In the genomic region with DNA sequence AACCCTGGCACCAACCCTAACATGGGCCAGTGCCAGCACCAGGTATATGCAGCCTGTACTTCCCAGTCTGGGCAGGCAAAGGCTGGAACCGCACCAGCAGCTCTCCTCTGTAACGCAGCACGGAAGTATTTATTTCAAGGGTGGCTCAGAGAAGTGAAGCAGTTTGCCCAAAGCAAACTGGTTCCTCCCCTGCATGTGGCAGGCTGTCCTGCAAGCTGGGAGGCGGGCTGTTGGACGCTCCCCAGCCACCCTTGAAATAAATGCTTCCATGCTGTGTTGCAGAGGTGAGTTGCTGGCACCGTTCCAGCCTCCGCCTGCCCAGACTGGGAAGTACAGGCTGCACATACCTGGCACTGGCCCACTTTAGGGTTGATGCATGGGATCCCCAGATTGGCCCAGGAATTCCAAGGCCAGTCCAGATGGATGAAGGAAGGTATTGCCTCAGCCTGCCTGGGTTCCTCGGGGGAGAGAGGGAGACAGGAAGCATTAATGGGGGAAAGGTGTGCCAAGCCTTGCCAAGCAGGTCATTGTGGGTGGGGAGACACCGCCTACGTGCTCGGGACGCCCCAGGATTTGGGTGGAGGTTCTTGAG, we compare ENCODE assay signal across 11 cellular contexts. TPM values are rescaled to one million over a fixed set of nuclear protein-coding genes. Genes with fewer than 3 reads are reported as not detected.
A peak's percentile ranks its signal among the peaks of the same experiment; 100 is the strongest.
DNase-seq lines count a peak whose midpoint lies in the region; ATAC-seq, FAIRE-seq and TF ChIP-seq lines count a peak whose summit lies in the region.
"Had no signal": no experiment of that assay in that cellular context is flagged by ENCODE, and none has a peak within 500 bp of the region (broad histone marks: within the 10 kb centered on the region; RNA-seq: fewer than 3 reads in every experiment).

No MANE protein-coding gene starts in this region.

- no peak for DNase-seq in T-helper 1 cell
- DNase-seq in SJCRH30 = no peak
- peak; percentile 99 for DNase-seq in keratinocyte (ENCODE audit: low read depth, low spot score)
- no peak for DNase-seq in type B pancreatic cell (ENCODE audit: extremely low spot score, unreplicated experiment)
- DNase-seq in stimulated activated CD4-positive, alpha-beta T cell treated with anti-CD3 and anti-CD28 coated beads, Interleukin-12 subunit alpha, Interleukin-12 subunit beta, amount 100 ng/mL, for 4 hours = no peak
- DNase-seq: endodermal cell; NK-92 treated with Interleukin-12 subunit alpha and Interleukin-12 subunit beta, amount 100 ng/mL, for 24 hours had no signal

- peak; percentile 81 for FAIRE-seq in keratinocyte (lab: Jason Lieb, UNC)
- FAIRE-seq: GM18507 had no signal

- H3K9ac ChIP-seq in keratinocyte (ENCODE audit: control insufficient read depth, extremely low read depth, insufficient read depth, low read length) = peak overlapping the region; percentile 97

- H3K27ac ChIP-seq in SJCRH30 (peak overlapping the region; percentile 54; the same call in 1 of the 2 replicates), keratinocyte (ENCODE audit: control insufficient read depth, insufficient read depth, low read length) (peak overlapping the region; percentile 99)

- TF ChIP-seq CTCF in keratinocyte (optimal IDR thresholded peaks at IDR 0.05 in 1 of 3, IDR thresholded peaks at IDR 0.05 in 1 of 3, conservative IDR thresholded peaks at IDR 0.05 in 1 of 3; ENCODE audit: extremely low read depth in 1 of 3, insufficient read depth in 2 of 3, low read length in 3 of 3) = no peak
- TF ChIP-seq CTCF in type B pancreatic cell (conservative IDR thresholded peaks at IDR 0.05) = no peak

- no peaks in the 10 kb centered on the region for H3K27me3 Mint-ChIP-seq in T-helper 1 cell treated with Interleukin-12 subunit alpha and Interleukin-12 subunit beta and Interleukin-4 antibody, amounts not matched to agents 30 μg/mL and 1 μg/mL, for 36 hours (ENCODE audit: low read depth)
- no peaks in the 10 kb centered on the region for H3K27me3 Mint-ChIP-seq in type B pancreatic cell

- no peaks in the 10 kb centered on the region for H4K20me1 ChIP-seq in keratinocyte (ENCODE audit: control insufficient read depth, extremely low read depth, insufficient read depth, low read length)

- dilution Hi-C loops in keratinocyte (cut with MboI; ENCODE audit: extremely low pct_ligation_motif_present, low sequenced_read_pairs) = no loop called here

- H3K4me2 ChIP-seq in keratinocyte (ENCODE audit: control insufficient read depth, extremely low read depth, insufficient read depth, low read depth, low read length) = peak overlapping the region; percentile 100

- H3K36me3 Mint-ChIP-seq in T-helper 1 cell treated with Interleukin-12 subunit alpha and Interleukin-12 subunit beta and Interleukin-4 antibody, amounts not matched to agents 30 μg/mL and 1 μg/mL, for 36 hours (ENCODE audit: low read depth) = peaks cover 4% of the 10 kb centered on the region
- peaks cover 6% of the 10 kb centered on the region for H3K36me3 Mint-ChIP-seq in type B pancreatic cell

- H3K9me3 ChIP-seq in SJCRH30 (replicated peaks) (no peaks in the 10 kb centered on the region), keratinocyte (ENCODE audit: control insufficient read depth, low read depth, low read length) (no peaks in the 10 kb centered on the region)

- no peak overlapping the region for H2AFZ ChIP-seq in keratinocyte (ENCODE audit: control insufficient read depth, low read length)

- H3K79me2 ChIP-seq in keratinocyte (ENCODE audit: control insufficient read depth, insufficient read depth, low read length) = peaks cover 27% of the 10 kb centered on the region

- H3K36me3 ChIP-seq in SJCRH30 (no peaks in the 10 kb centered on the region), keratinocyte (ENCODE audit: control insufficient read depth in 2 of 2, extremely low read depth in 1 of 2, insufficient read depth in 2 of 2, low read length in 2 of 2) (peaks cover under 1 to 6% of the 10 kb centered on the region in 2 experiments)

- H3K4me3 ChIP-seq in SJCRH30 = no peak overlapping the region
- peak overlapping the region; percentile 52 to 93 (median 80) for H3K4me3 ChIP-seq in keratinocyte (ENCODE audit: control insufficient read depth in 2 of 3, extremely low read depth in 1 of 3, insufficient read depth in 2 of 3, low read depth in 1 of 3, low read length in 3 of 3)

- H3K4me1 Mint-ChIP-seq in T-helper 1 cell treated with Interleukin-12 subunit alpha and Interleukin-12 subunit beta and Interleukin-4 antibody, amounts not matched to agents 30 μg/mL and 1 μg/mL, for 36 hours (ENCODE audit: low read depth) = peaks cover 29% of the 10 kb centered on the region
- peaks cover 31% of the 10 kb centered on the region for H3K4me1 Mint-ChIP-seq in type B pancreatic cell (ENCODE audit: unreplicated experiment)

- no peaks in the 10 kb centered on the region for H3K9me3 Mint-ChIP-seq in T-helper 1 cell treated with Interleukin-12 subunit alpha and Interleukin-12 subunit beta and Interleukin-4 antibody, amounts not matched to agents 30 μg/mL and 1 μg/mL, for 36 hours
- no peaks in the 10 kb centered on the region for H3K9me3 Mint-ChIP-seq in type B pancreatic cell

- H3K4me3 Mint-ChIP-seq in T-helper 1 cell treated with Interleukin-12 subunit alpha and Interleukin-12 subunit beta and Interleukin-4 antibody, amounts not matched to agents 30 μg/mL and 1 μg/mL, for 36 hours = no peak overlapping the region
- H3K4me3 Mint-ChIP-seq in type B pancreatic cell = peak overlapping the region; percentile 55
- H3K4me3 Mint-ChIP-seq: endodermal cell had no signal

- peak overlapping the region; percentile 34 for H3K27ac Mint-ChIP-seq in T-helper 1 cell treated with Interleukin-12 subunit alpha and Interleukin-12 subunit beta and Interleukin-4 antibody, amounts not matched to agents 30 μg/mL and 1 μg/mL, for 36 hours
- H3K27ac Mint-ChIP-seq in type B pancreatic cell = peak overlapping the region; percentile 86
- H3K27ac Mint-ChIP-seq: endodermal cell had no signal

- H3K4me1 ChIP-seq in SJCRH30 (peaks cover 10% of the 10 kb centered on the region; the same call in 1 of the 2 replicates), keratinocyte (ENCODE audit: control insufficient read depth, extremely low read depth, insufficient read depth, low read length) (peaks cover 63% of the 10 kb centered on the region)

- ATAC-seq in GM21367 (IDR thresholded peaks at IDR 0.05; ENCODE audit: unreplicated experiment) = no peak
- no peak for ATAC-seq in HG03045 (IDR thresholded peaks at IDR 0.05; ENCODE audit: unreplicated experiment)

- H3K27me3 ChIP-seq in SJCRH30 = no peaks in the 10 kb centered on the region
- H3K27me3 ChIP-seq in keratinocyte (ENCODE audit: control insufficient read depth, extremely low read depth, insufficient read depth, low read length) = no peaks in the 10 kb centered on the region

- H3K9me1 ChIP-seq in keratinocyte (ENCODE audit: control insufficient read depth, extremely low read depth, insufficient read depth, low read length) = no peaks in the 10 kb centered on the region

RNA-seq across cellular contexts. Expression of a gene that starts 49.8 kb away (rescaled TPM):
- total RNA-seq in SJCRH30 (2014; rRNA removed; shearing (Covaris generic)) = 9.5 and 10.6 TPM in 2 replicates
- 15.1 to 24.4 TPM (median 20.6 TPM) in 3 replicates for polyA plus RNA-seq in keratinocyte
- 11.1 TPM for polyA plus RNA-seq in keratinocyte (2011; ENCODE audit: low read depth)
- 17.4 and 22.7 TPM in 2 replicates for polyA plus RNA-seq in keratinocyte (2011; cell fraction: cytosol; rRNA removed)
- polyA plus RNA-seq in keratinocyte (2011; cell fraction: nucleus; rRNA removed) = 30.6 and 39.0 TPM in 2 replicates
- 31.1 and 48.5 TPM in 2 replicates for polyA plus RNA-seq in keratinocyte (2012; ENCODE audit: low replicate concordance)
- 28.7 to 66.9 TPM (median 29.2 TPM) in 3 replicates for polyA minus RNA-seq in keratinocyte
- 21.1 TPM for polyA minus RNA-seq in keratinocyte (2011; cell fraction: cytosol; rRNA and poly(A)+ RNA removed)
- 16.0 and 19.2 TPM in 2 replicates for polyA minus RNA-seq in keratinocyte (2011; cell fraction: nucleus; rRNA and poly(A)+ RNA removed)
- total RNA-seq in type B pancreatic cell (ENCODE audit: low replicate concordance) = 21.9 and 27.1 TPM in 2 replicates

RNA-seq across cellular contexts. Expression of a gene that starts 59.9 kb away (rescaled TPM):
- 10.5 and 10.9 TPM in 2 replicates for total RNA-seq in SJCRH30 (2014; rRNA removed; shearing (Covaris generic))
- 4.2 to 6.4 TPM (median 5.8 TPM) in 3 replicates for polyA plus RNA-seq in keratinocyte
- 3.4 TPM for polyA plus RNA-seq in keratinocyte (2011; ENCODE audit: low read depth)
- 2.8 and 2.9 TPM in 2 replicates for polyA plus RNA-seq in keratinocyte (2011; cell fraction: cytosol; rRNA removed)
- 3.0 and 3.4 TPM in 2 replicates for polyA plus RNA-seq in keratinocyte (2011; cell fraction: nucleus; rRNA removed)
- polyA plus RNA-seq in keratinocyte (2012; ENCODE audit: low replicate concordance) = 3.6 and 12.0 TPM in 2 replicates
- polyA minus RNA-seq in keratinocyte = 3.6 to 6.3 TPM (median 4.8 TPM) in 3 replicates
- polyA minus RNA-seq in keratinocyte (2011; cell fraction: cytosol; rRNA and poly(A)+ RNA removed) = 3.3 TPM
- polyA minus RNA-seq in keratinocyte (2011; cell fraction: nucleus; rRNA and poly(A)+ RNA removed) = 1.3 and 2.1 TPM in 2 replicates
- total RNA-seq in type B pancreatic cell (ENCODE audit: low replicate concordance) = 11.6 and 12.8 TPM in 2 replicates
